24 cellular contexts compared by ENCODE assay signal in the genomic region with DNA sequence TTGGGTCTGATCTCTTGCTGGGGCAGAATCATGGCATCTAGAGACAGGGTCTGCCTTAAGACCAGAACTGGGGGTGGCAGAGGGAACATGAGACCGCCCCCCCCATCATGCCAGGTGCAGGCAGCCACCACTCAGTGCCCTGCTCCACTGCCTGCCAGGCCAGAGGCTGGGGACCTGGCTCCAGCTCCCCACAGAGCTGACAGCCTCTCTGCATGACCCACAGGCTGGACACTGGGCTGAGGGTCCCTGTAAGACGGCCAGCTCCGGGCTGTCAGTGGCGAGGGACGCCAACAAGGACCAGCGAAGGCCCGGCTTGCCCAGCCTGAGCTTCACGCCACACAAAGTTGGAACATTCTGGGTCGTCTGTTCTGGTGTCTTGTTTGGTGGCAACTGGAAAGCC.
"Had no signal": no experiment of that assay in that cellular context is flagged by ENCODE, and none has a peak within 500 bp of the region (broad histone marks: within the 10 kb centered on the region; RNA-seq: fewer than 3 reads in every experiment).

No MANE protein-coding gene starts in this region.

- H3K4me1 Mint-ChIP-seq: central memory CD8-positive, alpha-beta T cell; stimulated activated naive B cell treated with anti-CD40 and anti-IgM and Interleukin-4, amounts not matched to agents 10 μg/mL and 1 μg/mL and 100 μg/mL, for 72 hours had no signal

- H3K4me3 Mint-ChIP-seq: central memory CD8-positive, alpha-beta T cell; effector memory CD8-positive, alpha-beta T cell; natural killer cell; stimulated activated naive B cell treated with anti-CD40 and anti-IgM and Interleukin-4, amounts not matched to agents 10 μg/mL and 1 μg/mL and 100 μg/mL, for 72 hours had no signal

- H3K27me3 Mint-ChIP-seq: effector memory CD8-positive, alpha-beta T cell; stimulated activated naive B cell treated with anti-CD40 and anti-IgM and Interleukin-4, amounts not matched to agents 10 μg/mL and 1 μg/mL and 100 μg/mL, for 72 hours had no signal

- H3K4me3 ChIP-seq: ascending aorta, colonic mucosa, dorsolateral prefrontal cortex, esophagus muscularis mucosa, lung, ovary, prostate gland, skin epidermis, transverse colon, uterus had no signal

- H3K27me3 ChIP-seq: ascending aorta, colonic mucosa, dorsolateral prefrontal cortex, neutrophil, ovary, transverse colon, uterus had no signal

- DNase-seq: activated gamma-delta T cell treated with Interleukin-2 at 50 U/mL for 16 hours; activated T-cell treated with anti-CD3 and anti-CD28 coated beads, Interleukin-2, amount 50 U/mL, for 1 hour; colonic mucosa; effector memory CD8-positive, alpha-beta T cell; left colon; midbrain; natural killer cell; ovary; stimulated activated CD4-positive, alpha-beta T cell treated with anti-CD3 and anti-CD28 coated beads, Interleukin-15, amount 100 ng/mL, for 24 hours; stimulated activated CD8-positive, alpha-beta memory T cell treated with anti-CD3 and anti-CD28 coated beads, Interleukin-4, amount 100 ng/mL, for 48 hours; stimulated activated naive B cell treated with anti-CD40 and anti-IgM and Interleukin-4, amounts not matched to agents 10 μg/mL and 1 μg/mL and 100 μg/mL, for 72 hours; T-helper 1 cell; T-helper 9 cell; transverse colon; uterus had no signal

- H3K36me3 Mint-ChIP-seq: activated naive CD4-positive, alpha-beta T cell treated with anti-CD3 and anti-CD28 coated beads, Interleukin-2, amount 50 U/mL, for 72 hours; natural killer cell; stimulated activated naive B cell treated with anti-CD40 and anti-IgM and Interleukin-4, amounts not matched to agents 10 μg/mL and 1 μg/mL and 100 μg/mL, for 72 hours had no signal

- H3K9me3 Mint-ChIP-seq: activated naive CD4-positive, alpha-beta T cell treated with anti-CD3 and anti-CD28 coated beads, Interleukin-2, amount 50 U/mL, for 72 hours; central memory CD8-positive, alpha-beta T cell; effector memory CD8-positive, alpha-beta T cell; natural killer cell; stimulated activated naive B cell treated with anti-CD40 and anti-IgM and Interleukin-4, amounts not matched to agents 10 μg/mL and 1 μg/mL and 100 μg/mL, for 72 hours had no signal

- H3K36me3 ChIP-seq: ascending aorta, colonic mucosa, esophagus muscularis mucosa, neutrophil, ovary, prostate gland, transverse colon, uterus had no signal

- H3K27ac ChIP-seq: ascending aorta, colonic mucosa, esophagus muscularis mucosa, neutrophil, ovary, prostate gland, skin epidermis, transverse colon, uterus had no signal

- ATAC-seq: activated naive CD4-positive, alpha-beta T cell treated with anti-CD3 and anti-CD28 coated beads, Interleukin-2, amount 50 U/mL, for 72 hours; effector memory CD8-positive, alpha-beta T cell; left colon; natural killer cell; stimulated activated naive B cell treated with anti-CD40 and anti-IgM and Interleukin-4, amounts not matched to agents 10 μg/mL and 1 μg/mL and 100 μg/mL, for 72 hours had no signal

- H3K4me1 ChIP-seq: ascending aorta, colonic mucosa, esophagus muscularis mucosa, prostate gland, transverse colon, uterus had no signal

- H3K9me3 ChIP-seq: ascending aorta, colonic mucosa, esophagus muscularis mucosa, neutrophil, ovary, prostate gland, transverse colon, uterus had no signal

- H3K27ac Mint-ChIP-seq: activated naive CD4-positive, alpha-beta T cell treated with anti-CD3 and anti-CD28 coated beads, Interleukin-2, amount 50 U/mL, for 72 hours; effector memory CD8-positive, alpha-beta T cell; natural killer cell; stimulated activated naive B cell treated with anti-CD40 and anti-IgM and Interleukin-4, amounts not matched to agents 10 μg/mL and 1 μg/mL and 100 μg/mL, for 72 hours had no signal
